6 cellular contexts compared by ENCODE assay signal in genomic region chr14:23071975-23072539, GRCh38. TPM values are rescaled to one million over a fixed set of nuclear protein-coding genes. Genes with fewer than 3 reads are reported as not detected.
A peak's percentile ranks its signal among the peaks of the same experiment; 100 is the strongest.
DNase-seq lines count a peak whose midpoint lies in the region; ATAC-seq and TF ChIP-seq lines count a peak whose summit lies in the region.

No MANE protein-coding gene starts in this region.

- TF ChIP-seq CTCF in Panc1 (IDR thresholded peaks at IDR 0.05) (no peak), fibroblast of lung (conservative IDR thresholded peaks at IDR 0.05 in 1 of 2, IDR thresholded peaks at IDR 0.05 in 1 of 2; ENCODE audit: low read depth in 1 of 2, low read length in 2 of 2) (no peak)

- BruUV-seq in Panc1 (replicated peaks; lab: Mats Ljungman, UMichigan) = no TSS peak

- no peaks in the 10 kb centered on the region for H3K9me3 ChIP-seq in Panc1 (ENCODE audit: control insufficient read depth, insufficient read depth, low read depth, low read length)
- no peaks in the 10 kb centered on the region for H3K9me3 ChIP-seq in fibroblast of lung (ENCODE audit: control insufficient read depth, insufficient read depth, low read depth, low read length)

- no peak overlapping the region for H3K27ac Mint-ChIP-seq in stimulated activated naive CD8-positive, alpha-beta T cell treated with anti-CD3 and anti-CD28 coated beads, Interleukin-15, amount 100 ng/mL, for 72 hours

- CTCF ChIA-PET in Panc1 (lab: Charles Lee) = interaction anchor here (0.7 kb wide), 1 partner anchor 22 kb away, joined by 4 read pairs; no protein-coding TSS in a partner anchor

- ATAC-seq in Panc1 = peak; percentile 14; the same call in 1 of the 2 replicates
- no peak for ATAC-seq in stimulated activated naive CD8-positive, alpha-beta T cell treated with anti-CD3 and anti-CD28 coated beads, Interleukin-15, amount 100 ng/mL, for 72 hours

- peak overlapping the region in 1 of 2 experiments; percentile 95; a peak in 2 of 4 replicates for H3K4me3 ChIP-seq in Panc1 (ENCODE audit: low read depth in 2 of 2, low read length in 2 of 2)
- peak overlapping the region in 1 of 4 experiments; percentile 97 for H3K4me3 ChIP-seq in fibroblast of lung (replicated peaks in 1 of 4; ENCODE audit: control extremely low read depth in 1 of 4, insufficient read depth in 1 of 4, low read depth in 3 of 4, low read length in 4 of 4)

- H3K9me3 Mint-ChIP-seq in stimulated activated naive CD8-positive, alpha-beta T cell treated with anti-CD3 and anti-CD28 coated beads, Interleukin-15, amount 100 ng/mL, for 72 hours = no peaks in the 10 kb centered on the region

- H3K27me3 ChIP-seq in Panc1 (ENCODE audit: control insufficient read depth, insufficient read depth, low read length) (no peaks in the 10 kb centered on the region), fibroblast of lung (ENCODE audit: control insufficient read depth, insufficient read depth, low read length) (no peaks in the 10 kb centered on the region)

- H2AFZ ChIP-seq in fibroblast of lung (ENCODE audit: low read length) = no peak overlapping the region

- peak overlapping the region; percentile 96 for H3K27ac ChIP-seq in Panc1 (ENCODE audit: low read length)
- peak overlapping the region; percentile 83 for H3K27ac ChIP-seq in fibroblast of lung (ENCODE audit: insufficient read depth, low read length)

- H3K4me3 Mint-ChIP-seq in stimulated activated naive CD8-positive, alpha-beta T cell treated with anti-CD3 and anti-CD28 coated beads, Interleukin-15, amount 100 ng/mL, for 72 hours = peak overlapping the region; percentile 80 to 87

- no peak for DNase-seq in Panc1 (ENCODE audit: low read depth, low spot score)
- DNase-seq in fibroblast of lung (ENCODE audit: low read depth in 2 of 2) = no peak
- DNase-seq in stimulated activated naive CD8-positive, alpha-beta T cell treated with anti-CD3 and anti-CD28 coated beads, Interleukin-15, amount 100 ng/mL, for 72 hours = no peak
- no peak for DNase-seq in NCI-H2171 treated with DMSO at 0.1 percent for 48 hours (lab: John Stamatoyannopoulos, UW)
- DNase-seq in DMS79 (lab: John Stamatoyannopoulos, UW) = no peak
- DNase-seq in putamen (ENCODE audit: low spot score) = no peak

- H3K4me1 Mint-ChIP-seq in stimulated activated naive CD8-positive, alpha-beta T cell treated with anti-CD3 and anti-CD28 coated beads, Interleukin-15, amount 100 ng/mL, for 72 hours = peaks cover 41% of the 10 kb centered on the region

- POLR2A ChIA-PET in Panc1 (lab: Charles Lee) = no interaction called here

- intact Hi-C loops in Panc1 (cut with micrococcal nuclease; ENCODE audit: unreplicated experiment) = no loop called here

- H3K4me2 ChIP-seq in fibroblast of lung (ENCODE audit: extremely low read depth, insufficient read depth, low read length) = peak overlapping the region; percentile 56

- H3K9ac ChIP-seq in fibroblast of lung (ENCODE audit: insufficient read depth, low read length) = no peak overlapping the region

- H4K20me1 ChIP-seq in fibroblast of lung (ENCODE audit: control insufficient read depth, extremely low read depth, insufficient read depth, low read length) = no peaks in the 10 kb centered on the region

- peaks cover 16% of the 10 kb centered on the region for H3K4me1 ChIP-seq in Panc1 (ENCODE audit: control insufficient read depth, insufficient read depth, low read length)
- H3K4me1 ChIP-seq in fibroblast of lung (ENCODE audit: control insufficient read depth, extremely low read depth, insufficient read depth, low read length) = peaks cover 20% of the 10 kb centered on the region

- H3K79me2 ChIP-seq in fibroblast of lung (ENCODE audit: control insufficient read depth, insufficient read depth, low read length) = peaks cover 45% of the 10 kb centered on the region

- H3K36me3 ChIP-seq in Panc1 (ENCODE audit: control insufficient read depth, insufficient read depth, low read length) (peaks cover 26% of the 10 kb centered on the region), fibroblast of lung (ENCODE audit: control insufficient read depth, insufficient read depth, low read length) (peaks cover 22% of the 10 kb centered on the region)

- H3K27me3 Mint-ChIP-seq in stimulated activated naive CD8-positive, alpha-beta T cell treated with anti-CD3 and anti-CD28 coated beads, Interleukin-15, amount 100 ng/mL, for 72 hours = no peaks in the 10 kb centered on the region

- in situ Hi-C loops in Panc1 (cut with HindIII; ENCODE audit: low pct_unique_long_range_greater_than_20kb, low sequenced_read_pairs) = no loop called here

RNA-seq across cellular contexts. Expression of gene CDH24, which starts 14.7 kb away (rescaled TPM):
- total RNA-seq in Panc1 (2021; ENCODE audit: unreplicated experiment) (9.0 TPM), fibroblast of lung (5.6 and 6.2 TPM in 2 replicates)
- polyA plus RNA-seq in Panc1 (2012; ENCODE audit: insufficient read length) = 6.8 TPM
- polyA plus RNA-seq in fibroblast of lung = 5.0 and 6.5 TPM in 2 replicates
- 5.1 and 6.8 TPM in 2 replicates for polyA plus RNA-seq in fibroblast of lung (2012)
- 12.8 and 23.3 TPM in 2 replicates for polyA minus RNA-seq in fibroblast of lung (ENCODE audit: low replicate concordance)

RNA-seq across cellular contexts. Expression of gene ACIN1, which starts 22.9 kb away (rescaled TPM):
- total RNA-seq in Panc1 (2021; ENCODE audit: unreplicated experiment) = 162 TPM
- polyA plus RNA-seq in Panc1 (2012; ENCODE audit: insufficient read length) = 110 TPM
- 58.3 and 75.1 TPM in 2 replicates for total RNA-seq in fibroblast of lung
- polyA plus RNA-seq in fibroblast of lung = 94.0 and 101 TPM in 2 replicates
- polyA plus RNA-seq in fibroblast of lung (2012) = 83.2 and 87.5 TPM in 2 replicates
- polyA minus RNA-seq in fibroblast of lung (ENCODE audit: low replicate concordance) = 66.3 and 73.4 TPM in 2 replicates

RNA-seq across cellular contexts. Expression of gene C14orf119, which starts 23.2 kb away (rescaled TPM):
- total RNA-seq in Panc1 (2021; ENCODE audit: unreplicated experiment) (39.6 TPM), fibroblast of lung (55.0 and 60.4 TPM in 2 replicates)
- polyA plus RNA-seq in Panc1 (2012; ENCODE audit: insufficient read length) = 36.4 TPM
- 96.5 and 115 TPM in 2 replicates for polyA plus RNA-seq in fibroblast of lung
- polyA plus RNA-seq in fibroblast of lung (2012) = 88.5 and 104 TPM in 2 replicates
- 89.5 and 118 TPM in 2 replicates for polyA minus RNA-seq in fibroblast of lung (ENCODE audit: low replicate concordance)

RNA-seq across cellular contexts. Expression of gene PSMB11, which starts 30.0 kb away (rescaled TPM):
- total RNA-seq in Panc1 (2021; ENCODE audit: unreplicated experiment) (not detected), fibroblast of lung (under 0.01 TPM in 1 of 2 replicates, not detected in the other)
- polyA plus RNA-seq in Panc1 (2012; ENCODE audit: insufficient read length) = not detected
- polyA plus RNA-seq in fibroblast of lung = not detected in 2 replicates
- polyA plus RNA-seq in fibroblast of lung (2012) = not detected in 2 replicates
- polyA minus RNA-seq in fibroblast of lung (ENCODE audit: low replicate concordance) = not detected in 2 replicates

RNA-seq across cellular contexts. Expression of gene CIROP, which starts 32.7 kb away (rescaled TPM):
- not detected for total RNA-seq in Panc1 (2021; ENCODE audit: unreplicated experiment)
- not detected for polyA plus RNA-seq in Panc1 (2012; ENCODE audit: insufficient read length)
- total RNA-seq in fibroblast of lung = 0.17 and 1.0 TPM in 2 replicates
- 0.09 and 0.61 TPM in 2 replicates for polyA plus RNA-seq in fibroblast of lung
- 0.05 and 0.44 TPM in 2 replicates for polyA plus RNA-seq in fibroblast of lung (2012)
- 0.59 TPM in 1 of 2 replicates, not detected in the other for polyA minus RNA-seq in fibroblast of lung (ENCODE audit: low replicate concordance)
